In genomic region chr13:97279913-97280312, GRCh38 we compare ENCODE assay signal across 14 cellular contexts. TPM values are rescaled to one million over a fixed set of nuclear protein-coding genes. Genes with fewer than 3 reads are reported as not detected.
DNase-seq lines count a peak whose midpoint lies in the region; ATAC-seq, FAIRE-seq and TF ChIP-seq lines count a peak whose summit lies in the region.
"Had no signal": no experiment of that assay in that cellular context is flagged by ENCODE, and none has a peak within 500 bp of the region (broad histone marks: within the 10 kb centered on the region; RNA-seq: fewer than 3 reads in every experiment).

No MANE protein-coding gene starts in this region.

- POLR2A ChIA-PET in activated CD4-positive, alpha-beta T cell treated with anti-CD3 and anti-CD28 coated beads for 36 hours (lab: Charles Lee): no interaction called here

- H3K4me3 Mint-ChIP-seq in activated CD4-positive, alpha-beta T cell treated with anti-CD3 and anti-CD28 coated beads for 36 hours: no peak overlapping the region
- H3K4me3 Mint-ChIP-seq: GM23338, memory B cell had no signal

- H3K27me3 ChIP-seq in colonic mucosa: no peaks in the 10 kb centered on the region
- no peaks in the 10 kb centered on the region for H3K27me3 ChIP-seq in uterus
- H3K27me3 ChIP-seq in small intestine (ENCODE audit: control insufficient read depth in 2 of 2, insufficient read depth in 2 of 2, low read length in 2 of 2): no peaks in the 10 kb centered on the region

- H3K4me1 ChIP-seq in colonic mucosa (peaks cover 18% of the 10 kb centered on the region), uterus (peaks cover 7 to 38% of the 10 kb centered on the region in 2 donors), small intestine (ENCODE audit: control insufficient read depth in 2 of 2, insufficient read depth in 1 of 2, low read depth in 1 of 2, low read length in 1 of 2) (peaks cover 0 to 31% of the 10 kb centered on the region in 2 donors)

- DNase-seq in activated CD4-positive, alpha-beta T cell treated with anti-CD3 and anti-CD28 coated beads for 36 hours: no peak
- no peak for DNase-seq in activated CD4-positive, alpha-beta T cell treated with anti-CD3 and anti-CD28 coated beads, Interleukin-2, amount 50 U/mL, for 1 hour
- DNase-seq in colonic mucosa (no peak), lung microvascular endothelial cell (ENCODE audit: low read depth in 2 of 2) (peak; percentile 82 to 86), uterus (no peak), small intestine (no peak)
- DNase-seq: NCI-H2081, right cardiac atrium had no signal

- no peaks in the 10 kb centered on the region for H3K9me3 Mint-ChIP-seq in activated CD4-positive, alpha-beta T cell treated with anti-CD3 and anti-CD28 coated beads for 36 hours (ENCODE audit: low read depth)
- H3K9me3 Mint-ChIP-seq: GM23338 had no signal

- no peak overlapping the region for H3K4me3 ChIP-seq in colonic mucosa
- H3K4me3 ChIP-seq in uterus: no peak overlapping the region
- no peak overlapping the region for H3K4me3 ChIP-seq in small intestine (ENCODE audit: low read depth in 1 of 2, low read length in 2 of 2)
- H3K4me3 ChIP-seq: GM23338 had no signal

- TF ChIP-seq POLR2A in uterus (IDR thresholded peaks at IDR 0.05): no peak

- TF ChIP-seq CTCF in colonic mucosa (IDR thresholded peaks at IDR 0.05): no peak
- TF ChIP-seq CTCF in uterus (IDR thresholded peaks at IDR 0.05): no peak

- peak overlapping the region; percentile 4 for H3K27ac ChIP-seq in colonic mucosa
- peak overlapping the region; percentile 67 to 82 for H3K27ac ChIP-seq in uterus
- H3K27ac ChIP-seq in small intestine (ENCODE audit: low read depth in 1 of 2, low read length in 1 of 2): no peak overlapping the region
- H3K27ac ChIP-seq: 22Rv1 had no signal

- intact Hi-C loops in activated CD4-positive, alpha-beta T cell treated with anti-CD3 and anti-CD28 coated beads for 36 hours (cut with DNase I, micrococcal nuclease): no loop called here
- intact Hi-C loops in colonic mucosa (cut with DNase I): no loop called here
- intact Hi-C loops in uterus (cut with DNase I; ENCODE audit: low total_unique reads): no loop called here

- no peak for FAIRE-seq in small intestine (lab: Jason Lieb, UNC)
- FAIRE-seq: frontal cortex had no signal

- WGBS in small intestine, 3 donors: 50 to 54% (median 54%) methylated on average over 5 of the region's 5 CpGs

- no peaks in the 10 kb centered on the region for H3K27me3 Mint-ChIP-seq in activated CD4-positive, alpha-beta T cell treated with anti-CD3 and anti-CD28 coated beads for 36 hours
- H3K27me3 Mint-ChIP-seq: memory B cell had no signal

- H3K36me3 ChIP-seq in colonic mucosa: no peaks in the 10 kb centered on the region
- H3K36me3 ChIP-seq in uterus: no peaks in the 10 kb centered on the region
- peaks cover 0 to 3% of the 10 kb centered on the region in 2 donors for H3K36me3 ChIP-seq in small intestine (ENCODE audit: control insufficient read depth in 2 of 2, insufficient read depth in 2 of 2, low read length in 2 of 2)

- H3K27ac Mint-ChIP-seq in activated CD4-positive, alpha-beta T cell treated with anti-CD3 and anti-CD28 coated beads for 36 hours: peak overlapping the region; percentile 22
- H3K27ac Mint-ChIP-seq: GM23338, memory B cell had no signal

- CTCF ChIA-PET in activated CD4-positive, alpha-beta T cell treated with anti-CD3 and anti-CD28 coated beads for 36 hours (lab: Charles Lee): interaction anchor here (1.2 kb wide), 1 partner anchor 14 kb away, joined by 3 read pairs; no protein-coding TSS in a partner anchor

- no peak overlapping the region for H3K9ac ChIP-seq in colonic mucosa (ENCODE audit: low read depth in 2 of 2, low read length in 2 of 2)

- H3K9me3 ChIP-seq in colonic mucosa (no peaks in the 10 kb centered on the region), uterus (no peaks in the 10 kb centered on the region), small intestine (ENCODE audit: control insufficient read depth, low read depth) (no peaks in the 10 kb centered on the region)

- peaks cover 30% of the 10 kb centered on the region for H3K36me3 Mint-ChIP-seq in activated CD4-positive, alpha-beta T cell treated with anti-CD3 and anti-CD28 coated beads for 36 hours (ENCODE audit: low read depth)

- peaks cover 56% of the 10 kb centered on the region for H3K4me1 Mint-ChIP-seq in activated CD4-positive, alpha-beta T cell treated with anti-CD3 and anti-CD28 coated beads for 36 hours

- no peak for ATAC-seq in activated CD4-positive, alpha-beta T cell treated with anti-CD3 and anti-CD28 coated beads for 36 hours
- ATAC-seq in HG02884 (IDR thresholded peaks at IDR 0.05; ENCODE audit: unreplicated experiment): no peak
- no peak for ATAC-seq in HG02642 (IDR thresholded peaks at IDR 0.05; ENCODE audit: poor library complexity, unreplicated experiment)

RNA-seq across cellular contexts. Expression of gene MBNL2, which starts 57.8 kb away (rescaled TPM):
- 10 to 100 TPM; 16.7 to 24.5 TPM for total RNA-seq in activated CD4-positive, alpha-beta T cell treated with anti-CD3 and anti-CD28 coated beads for 36 hours
- total RNA-seq in colonic mucosa (10 to 100 TPM; 28.2 to 61.8 TPM), lung microvascular endothelial cell (30.9 and 46.6 TPM in 2 replicates), uterus (100 to 1,000 TPM in 1 of 4 donors, 10 to 100 TPM in 3; 50.7 to 115 (median 72.0) TPM)
- polyA plus RNA-seq in small intestine: 10 to 100 TPM; 12.1 to 13.6 (median 12.7) TPM

Comparison
In these comparisons a context has a peak if more than half of its experiments do, and no peak if none do; other contexts are left out.
1. DNase-seq: peak in lung microvascular endothelial cell (2 of 2); none in activated CD4-positive, alpha-beta T cell treated with anti-CD3 and anti-CD28 coated beads for 36 hours (single experiment), activated CD4-positive, alpha-beta T cell treated with anti-CD3 and anti-CD28 coated beads, Interleukin-2, amount 50 U/mL, for 1 hour (single experiment), colonic mucosa (single experiment), uterus (0 of 2) and small intestine (single experiment).
2. H3K27ac ChIP-seq: peak in colonic mucosa (single experiment) and uterus (2 of 2); none in small intestine (0 of 2).